21 cellular contexts compared by ENCODE assay signal in genomic region chr1:234773936-234774677, GRCh38.
A peak's percentile ranks its signal among the peaks of the same experiment; 100 is the strongest.
DNase-seq lines count a peak whose midpoint lies in the region; ATAC-seq and TF ChIP-seq lines count a peak whose summit lies in the region.
"Had no signal": no experiment of that assay in that cellular context is flagged by ENCODE, and none has a peak within 500 bp of the region (broad histone marks: within the 10 kb centered on the region; RNA-seq: fewer than 3 reads in every experiment).

No MANE protein-coding gene starts in this region.

- H3K4me1 ChIP-seq in CD8-positive, alpha-beta memory T cell (ENCODE audit: insufficient read depth, low read length), result peaks cover 48% of the 10 kb centered on the region
- peaks cover 14 to 45% of the 10 kb centered on the region in 2 donors for H3K4me1 ChIP-seq in naive thymus-derived CD4-positive, alpha-beta T cell (ENCODE audit: control insufficient read depth in 2 of 2, insufficient read depth in 2 of 2, low read length in 2 of 2)
- peaks cover 40% of the 10 kb centered on the region for H3K4me1 ChIP-seq in lower lobe of right lung

- peak; percentile 22 for DNase-seq in activated T-cell treated with anti-CD3 and anti-CD28 coated beads, Interleukin-2, amount 50 U/mL, for 24 hours
- DNase-seq in activated T-cell treated with anti-CD3 and anti-CD28 coated beads, Interleukin-2, amount 50 U/mL, for 4 hours, result no peak
- DNase-seq in CD8-positive, alpha-beta memory T cell, result no peak
- DNase-seq in activated CD8-positive, alpha-beta memory T cell treated with anti-CD3 and anti-CD28 coated beads, Interleukin-2, amount 50 U/mL, for 48 hours, result peak; percentile 41
- DNase-seq in naive thymus-derived CD4-positive, alpha-beta T cell, result no peak
- no peak for DNase-seq in lower lobe of right lung
- no peak for DNase-seq in NCI-H2107 (lab: John Stamatoyannopoulos, UW)
- DNase-seq: activated gamma-delta T cell, aorta, DMS 273 treated with DMSO at 0.1 percent for 48 hours, H9, MM.1S, NCI-H1436, NCI-H524, nephron progenitor cell, posterior cingulate gyrus, substantia nigra had no signal

- POLR2A ChIA-PET in CD8-positive, alpha-beta memory T cell (lab: Charles Lee), result no interaction called here
- POLR2A ChIA-PET in naive thymus-derived CD4-positive, alpha-beta T cell (lab: Charles Lee), result interaction anchor here (0.6 to 1.3 kb wide), 5 partner anchors 50 to 364 kb away, joined by 3 to 5 read pairs (median 4); no protein-coding TSS in a partner anchor

- intact Hi-C loops in naive thymus-derived CD4-positive, alpha-beta T cell (cut with micrococcal nuclease), result loop anchor here in 1 of 2 donors (5.0 kb wide), 3 partner anchors 68 to 308 kb away; no protein-coding TSS in a partner anchor
- intact Hi-C loops in lower lobe of right lung (cut with DNase I), result no loop called here

- ATAC-seq in activated T-cell treated with anti-CD3 and anti-CD28 coated beads, Interleukin-2, amount 50 U/mL, for 4 hours, result no peak
- ATAC-seq in naive thymus-derived CD4-positive, alpha-beta T cell, result no peak
- ATAC-seq in GM18907 (IDR thresholded peaks at IDR 0.05; ENCODE audit: unreplicated experiment) (no peak), lower lobe of right lung (no peak)
- ATAC-seq: left lobe of liver, WTC11 had no signal

- no peak for TF ChIP-seq CTCF in lower lobe of right lung (IDR thresholded peaks at IDR 0.05)

- peaks cover 45% of the 10 kb centered on the region for H3K4me1 Mint-ChIP-seq in activated T-cell treated with anti-CD3 and anti-CD28 coated beads, Interleukin-2, amount 50 U/mL, for 24 hours (ENCODE audit: low read depth)
- peaks cover 39% of the 10 kb centered on the region for H3K4me1 Mint-ChIP-seq in activated T-cell treated with anti-CD3 and anti-CD28 coated beads, Interleukin-2, amount 50 U/mL, for 4 hours (ENCODE audit: low read depth)
- peaks cover 35 to 46% (median 40%) of the 10 kb centered on the region in 3 donors for H3K4me1 Mint-ChIP-seq in CD8-positive, alpha-beta memory T cell
- H3K4me1 Mint-ChIP-seq in naive thymus-derived CD4-positive, alpha-beta T cell, result peaks cover 27 to 53% (median 39%) of the 10 kb centered on the region in 7 donors

- no peak overlapping the region for H3K27ac ChIP-seq in CD8-positive, alpha-beta memory T cell (ENCODE audit: low read depth, low read length)
- H3K27ac ChIP-seq in naive thymus-derived CD4-positive, alpha-beta T cell (ENCODE audit: low read depth, low read length), result no peak overlapping the region
- no peak overlapping the region for H3K27ac ChIP-seq in lower lobe of right lung

- H3K36me3 Mint-ChIP-seq in activated T-cell treated with anti-CD3 and anti-CD28 coated beads, Interleukin-2, amount 50 U/mL, for 24 hours (ENCODE audit: low read depth), result peaks cover 4% of the 10 kb centered on the region
- H3K36me3 Mint-ChIP-seq in activated T-cell treated with anti-CD3 and anti-CD28 coated beads, Interleukin-2, amount 50 U/mL, for 4 hours (ENCODE audit: insufficient read depth), result no peaks in the 10 kb centered on the region
- H3K36me3 Mint-ChIP-seq in CD8-positive, alpha-beta memory T cell, result peaks cover 0 to 3% (median 0%) of the 10 kb centered on the region in 3 donors
- H3K36me3 Mint-ChIP-seq in naive thymus-derived CD4-positive, alpha-beta T cell, result peaks cover 0 to 21% (median 0%) of the 10 kb centered on the region in 5 donors

- no peaks in the 10 kb centered on the region for H3K27me3 Mint-ChIP-seq in activated T-cell treated with anti-CD3 and anti-CD28 coated beads, Interleukin-2, amount 50 U/mL, for 24 hours
- no peaks in the 10 kb centered on the region for H3K27me3 Mint-ChIP-seq in activated T-cell treated with anti-CD3 and anti-CD28 coated beads, Interleukin-2, amount 50 U/mL, for 4 hours (ENCODE audit: low read depth)
- no peaks in the 10 kb centered on the region for H3K27me3 Mint-ChIP-seq in CD8-positive, alpha-beta memory T cell
- H3K27me3 Mint-ChIP-seq in naive thymus-derived CD4-positive, alpha-beta T cell, result no peaks in the 10 kb centered on the region

- H3K4me3 Mint-ChIP-seq in activated T-cell treated with anti-CD3 and anti-CD28 coated beads, Interleukin-2, amount 50 U/mL, for 24 hours, result no peak overlapping the region
- H3K4me3 Mint-ChIP-seq in activated T-cell treated with anti-CD3 and anti-CD28 coated beads, Interleukin-2, amount 50 U/mL, for 4 hours, result no peak overlapping the region
- no peak overlapping the region for H3K4me3 Mint-ChIP-seq in CD8-positive, alpha-beta memory T cell
- H3K4me3 Mint-ChIP-seq in naive thymus-derived CD4-positive, alpha-beta T cell, result peak overlapping the region in 1 of 10 donors; percentile 38
- H3K4me3 Mint-ChIP-seq: H9, nephron progenitor cell, WTC11 had no signal

- peaks cover 5% of the 10 kb centered on the region for H3K27me3 ChIP-seq in CD8-positive, alpha-beta memory T cell (ENCODE audit: insufficient read depth, low read length, poor library complexity, severe bottlenecking)
- H3K27me3 ChIP-seq in naive thymus-derived CD4-positive, alpha-beta T cell (ENCODE audit: control insufficient read depth in 2 of 2, insufficient read depth in 2 of 2, low read length in 2 of 2), result no peaks in the 10 kb centered on the region
- peaks cover 3% of the 10 kb centered on the region for H3K27me3 ChIP-seq in lower lobe of right lung (ENCODE audit: low read depth)

- H3K36me3 ChIP-seq in CD8-positive, alpha-beta memory T cell (ENCODE audit: insufficient read depth, low read length), result no peaks in the 10 kb centered on the region
- H3K36me3 ChIP-seq in naive thymus-derived CD4-positive, alpha-beta T cell (ENCODE audit: control insufficient read depth in 2 of 3, insufficient read depth in 3 of 3, low read length in 3 of 3), result no peaks in the 10 kb centered on the region
- no peaks in the 10 kb centered on the region for H3K36me3 ChIP-seq in lower lobe of right lung

- H3K27ac Mint-ChIP-seq in activated T-cell treated with anti-CD3 and anti-CD28 coated beads, Interleukin-2, amount 50 U/mL, for 24 hours, result no peak overlapping the region
- H3K27ac Mint-ChIP-seq in CD8-positive, alpha-beta memory T cell, result peak overlapping the region in 5 of 8 donors; percentile 2 to 48 (median 24)
- H3K27ac Mint-ChIP-seq in naive thymus-derived CD4-positive, alpha-beta T cell, result peak overlapping the region in 6 of 9 donors; percentile 35 to 57 (median 44)
- H3K27ac Mint-ChIP-seq: H9, nephron progenitor cell, WTC11 had no signal

- peaks cover 3% of the 10 kb centered on the region for H3K9me3 Mint-ChIP-seq in activated T-cell treated with anti-CD3 and anti-CD28 coated beads, Interleukin-2, amount 50 U/mL, for 24 hours
- no peaks in the 10 kb centered on the region for H3K9me3 Mint-ChIP-seq in activated T-cell treated with anti-CD3 and anti-CD28 coated beads, Interleukin-2, amount 50 U/mL, for 4 hours
- H3K9me3 Mint-ChIP-seq in CD8-positive, alpha-beta memory T cell, result peaks cover 0 to 2% (median 0%) of the 10 kb centered on the region in 5 donors
- peaks cover 0 to 6% (median 0%) of the 10 kb centered on the region in 11 donors for H3K9me3 Mint-ChIP-seq in naive thymus-derived CD4-positive, alpha-beta T cell
- H3K9me3 Mint-ChIP-seq: CD14-positive monocyte had no signal

- H3K9me3 ChIP-seq in CD8-positive, alpha-beta memory T cell (ENCODE audit: low read length), result no peaks in the 10 kb centered on the region
- no peaks in the 10 kb centered on the region for H3K9me3 ChIP-seq in naive thymus-derived CD4-positive, alpha-beta T cell (ENCODE audit: control insufficient read depth in 2 of 3, low read length in 3 of 3)
- H3K9me3 ChIP-seq in lower lobe of right lung, result no peaks in the 10 kb centered on the region

- no peak overlapping the region for H3K4me3 ChIP-seq in CD8-positive, alpha-beta memory T cell (ENCODE audit: low read length)
- H3K4me3 ChIP-seq in naive thymus-derived CD4-positive, alpha-beta T cell (ENCODE audit: low read length), result no peak overlapping the region
- no peak overlapping the region for H3K4me3 ChIP-seq in lower lobe of right lung

- CTCF ChIA-PET in CD8-positive, alpha-beta memory T cell (lab: Charles Lee), result interaction anchor here (0.7 to 1.7 kb wide), 4 partner anchors 50 to 275 kb away, joined by 3 to 5 read pairs (median 3); no protein-coding TSS in a partner anchor
- CTCF ChIA-PET in naive thymus-derived CD4-positive, alpha-beta T cell (lab: Charles Lee), result no interaction called here

Comparison
In these comparisons a context has a peak if more than half of its experiments do, and no peak if none do; other contexts are left out.
1. DNase-seq: peak in activated T-cell treated with anti-CD3 and anti-CD28 coated beads, Interleukin-2, amount 50 U/mL, for 24 hours (single experiment) and activated CD8-positive, alpha-beta memory T cell treated with anti-CD3 and anti-CD28 coated beads, Interleukin-2, amount 50 U/mL, for 48 hours (single experiment); none in activated T-cell treated with anti-CD3 and anti-CD28 coated beads, Interleukin-2, amount 50 U/mL, for 4 hours (single experiment), CD8-positive, alpha-beta memory T cell (0 of 5), naive thymus-derived CD4-positive, alpha-beta T cell (0 of 9), lower lobe of right lung (single experiment) and NCI-H2107 (single experiment).